Comparison of ENCODE assay signal across 8 cellular contexts in genomic region chr17:82518826-82519810, GRCh38. TPM values are rescaled to one million over a fixed set of nuclear protein-coding genes. Genes with fewer than 3 reads are reported as not detected.
DNase-seq lines count a peak whose midpoint lies in the region; FAIRE-seq and TF ChIP-seq lines count a peak whose summit lies in the region.

Gene FOXK2, plus strand, starts transcription at chr17:82519732. Its CDS starts 157 bp downstream, at chr17:82519889.

- 0 out of 2 replicates have a peak, but pooled peaks cover 5% of the 10 kb centered on the region for H3K4me1 ChIP-seq in SJCRH30

- H3K27me3 ChIP-seq in SJCRH30 = no peaks in the 10 kb centered on the region
- H3K27me3 ChIP-seq in neural cell (ENCODE audit: insufficient read depth, low read depth, low read length) = no peaks in the 10 kb centered on the region

- no peaks in the 10 kb centered on the region for H4K20me1 ChIP-seq in neural cell (ENCODE audit: insufficient read depth)

- H3K36me3 ChIP-seq in SJCRH30 (no peaks in the 10 kb centered on the region), neural cell (ENCODE audit: insufficient read depth, low read length) (no peaks in the 10 kb centered on the region)

- H3K9me2 ChIP-seq in neural cell (ENCODE audit: insufficient read depth, low read length) = no peaks in the 10 kb centered on the region

- no peaks in the 10 kb centered on the region for H3F3A ChIP-seq in neural cell (ENCODE audit: insufficient read depth, low read length, poor library complexity, severe bottlenecking)

- H3K9me3 ChIP-seq in SJCRH30 (replicated peaks) = no peaks in the 10 kb centered on the region
- H3K9me3 ChIP-seq in neural cell (ENCODE audit: low read length) = no peaks in the 10 kb centered on the region

- no peaks in the 10 kb centered on the region for H3K27me3 Mint-ChIP-seq in stimulated activated naive CD8-positive, alpha-beta T cell treated with anti-CD3 and anti-CD28 coated beads, Interleukin-15, Interleukin-2, amounts not matched to agents 100 ng/mL and 50 ng/mL, for 24 hours

- peaks cover 37% of the 10 kb centered on the region for H3K4me1 Mint-ChIP-seq in stimulated activated naive CD8-positive, alpha-beta T cell treated with anti-CD3 and anti-CD28 coated beads, Interleukin-15, Interleukin-2, amounts not matched to agents 100 ng/mL and 50 ng/mL, for 24 hours (ENCODE audit: low read depth)

- H3K4me2 ChIP-seq in neural cell (ENCODE audit: low read length) = peak within 1 kb of the TSS; percentile 50

- H3K4me3 ChIP-seq in SJCRH30 (peak within 1 kb of the TSS; percentile 98), fibroblast of villous mesenchyme (ENCODE audit: low read depth, low read length) (peak within 1 kb of the TSS; percentile 78), neural cell (ENCODE audit: low read length) (peak within 1 kb of the TSS; percentile 72)

- peak; percentile 97 for DNase-seq in ELR (ENCODE audit: low read depth)
- peak; percentile 99 for DNase-seq in H54 (ENCODE audit: insufficient read length, low spot score)
- peak; percentile 88 for DNase-seq in M059J (ENCODE audit: low read depth)
- peak; percentile 98 to 99 for DNase-seq in SJCRH30
- DNase-seq in activated gamma-delta T cell treated with Interleukin-2 at 50 U/mL for 16 hours = peak; percentile 92
- DNase-seq in fibroblast of villous mesenchyme (ENCODE audit: low read depth) = peak; percentile 96

- peak; percentile 71 for TF ChIP-seq EP300 in neural cell (conservative IDR thresholded peaks at IDR 0.05; ENCODE audit: poor library complexity, severe bottlenecking)

- TF ChIP-seq CTCF in fibroblast of villous mesenchyme (IDR thresholded peaks at IDR 0.05; ENCODE audit: insufficient read depth, low read depth, low read length) (no peak), neural cell (IDR thresholded peaks at IDR 0.05; ENCODE audit: poor library complexity, severe bottlenecking) (peak; percentile 21)

- peaks cover 36% of the 10 kb centered on the region for H3K79me2 ChIP-seq in neural cell (replicated peaks; ENCODE audit: insufficient read depth, low read length)

- H3K9ac ChIP-seq in neural cell (ENCODE audit: low read length) = peak within 1 kb of the TSS; percentile 74

- TF ChIP-seq POLR2A in H54 (IDR thresholded peaks at IDR 0.05; ENCODE audit: low read depth, low read length) = peak; percentile 62

- peak within 1 kb of the TSS; percentile 57 for H2AFZ ChIP-seq in neural cell (ENCODE audit: low read depth, low read length)

- H3K27ac Mint-ChIP-seq in stimulated activated naive CD8-positive, alpha-beta T cell treated with anti-CD3 and anti-CD28 coated beads, Interleukin-15, Interleukin-2, amounts not matched to agents 100 ng/mL and 50 ng/mL, for 24 hours = peak within 1 kb of the TSS; percentile 93

- TF ChIP-seq RAD21 in neural cell (conservative IDR thresholded peaks at IDR 0.05) = peak; percentile 33

- no peaks in the 10 kb centered on the region for H3K9me3 Mint-ChIP-seq in stimulated activated naive CD8-positive, alpha-beta T cell treated with anti-CD3 and anti-CD28 coated beads, Interleukin-15, Interleukin-2, amounts not matched to agents 100 ng/mL and 50 ng/mL, for 24 hours

- no peak for FAIRE-seq in H54 (lab: Jason Lieb, UNC)

- H3K27ac ChIP-seq in SJCRH30 (peak within 1 kb of the TSS; percentile 31), neural cell (ENCODE audit: low read length) (peak within 1 kb of the TSS; percentile 73)

- peaks cover 17% of the 10 kb centered on the region for H3K36me3 Mint-ChIP-seq in stimulated activated naive CD8-positive, alpha-beta T cell treated with anti-CD3 and anti-CD28 coated beads, Interleukin-15, Interleukin-2, amounts not matched to agents 100 ng/mL and 50 ng/mL, for 24 hours (ENCODE audit: low read depth)

- peak within 1 kb of the TSS; percentile 95 for H3K4me3 Mint-ChIP-seq in stimulated activated naive CD8-positive, alpha-beta T cell treated with anti-CD3 and anti-CD28 coated beads, Interleukin-15, Interleukin-2, amounts not matched to agents 100 ng/mL and 50 ng/mL, for 24 hours

TF ChIP-seq in neural cell, 6 proteins besides CTCF, POLR2A, EP300 and RAD21:
- TF ChIP-seq REST (IDR thresholded peaks at IDR 0.05; ENCODE audit: borderline replicate concordance) (no peak), SMC3 (conservative IDR thresholded peaks at IDR 0.05; ENCODE audit: poor library complexity) (peak; percentile 46), EZH2 (IDR thresholded peaks at IDR 0.05; ENCODE audit: borderline replicate concordance, insufficient read depth, low read length, poor library complexity, severe bottlenecking) (no peak), POLR2AphosphoS5 (IDR thresholded peaks at IDR 0.05) (peak; percentile 62), TAF1 (IDR thresholded peaks at IDR 0.05; ENCODE audit: low read depth) (no peak), MXI1 (conservative IDR thresholded peaks at IDR 0.05; ENCODE audit: poor library complexity, severe bottlenecking) (peak; percentile 82)

RNA-seq across cellular contexts. Expression of gene FOXK2, which starts in this region (rescaled TPM):
- 21.4 and 30.7 TPM in 2 replicates for total RNA-seq in M059J (2014; rRNA removed; shearing (Covaris generic))
- 87.6 and 95.0 TPM in 2 replicates for total RNA-seq in SJCRH30 (2014; rRNA removed; shearing (Covaris generic))
- 34.1 and 46.6 TPM in 2 replicates for total RNA-seq in fibroblast of villous mesenchyme
- polyA plus RNA-seq in neural cell = 24.4 and 29.4 TPM in 2 replicates
- 69.3 and 76.2 TPM in 2 replicates for polyA minus RNA-seq in neural cell

Comparison
In these comparisons a context has a peak if more than half of its experiments do, and no peak if none do; other contexts are left out.
1. Peak in every context shown above with its lines: DNase-seq, H3K4me3 ChIP-seq and H3K27ac ChIP-seq.